18 cellular contexts compared by ENCODE assay signal in the genomic region with DNA sequence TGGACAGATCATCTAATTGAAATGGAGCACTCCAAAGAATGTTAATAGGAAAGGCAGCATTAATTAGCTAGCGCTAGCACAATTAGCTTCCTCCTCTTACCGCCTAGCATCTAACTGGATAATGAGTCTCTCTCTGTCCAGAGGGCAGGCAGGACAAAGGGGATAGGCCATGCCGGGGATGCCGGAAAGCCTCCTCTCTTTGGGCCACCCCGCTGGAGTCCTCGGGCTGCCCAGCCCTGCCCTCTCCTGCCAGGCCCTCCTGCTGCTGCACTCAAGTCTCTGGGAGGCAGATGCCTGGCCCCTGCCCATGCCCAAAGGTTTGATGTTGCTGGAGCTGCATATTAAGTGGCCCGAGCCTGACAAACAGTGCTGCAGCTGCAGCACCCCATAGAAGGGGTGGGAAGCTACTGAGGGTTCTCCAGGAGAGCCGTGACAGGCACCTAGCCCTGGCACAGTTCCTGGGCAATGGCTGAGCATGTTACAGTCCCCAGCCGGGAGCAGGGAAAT. TPM values are rescaled to one million over a fixed set of nuclear protein-coding genes. Genes with fewer than 3 reads are reported as not detected.
DNase-seq lines count a peak whose midpoint lies in the region; ATAC-seq and TF ChIP-seq lines count a peak whose summit lies in the region.
"Had no signal": no experiment of that assay in that cellular context is flagged by ENCODE, and none has a peak within 500 bp of the region (broad histone marks: within the 10 kb centered on the region; RNA-seq: fewer than 3 reads in every experiment).

No MANE protein-coding gene starts in this region.

- TF ChIP-seq CTCF in glutamatergic neuron (IDR thresholded peaks at IDR 0.05; ENCODE audit: partially characterized antibody, unreplicated experiment): no peak

- H3K4me3 ChIP-seq in H7 (ENCODE audit: insufficient read depth, low read depth, low read length): no peak overlapping the region
- H3K4me3 ChIP-seq: uterus had no signal

- H3K36me3 ChIP-seq in H7 (replicated peaks; ENCODE audit: control insufficient read depth, insufficient read depth, low read length): no peaks in the 10 kb centered on the region; the same call in 1 of the 2 replicates
- H3K36me3 ChIP-seq: uterus had no signal

- H3K27me3 Mint-ChIP-seq in glutamatergic neuron (ENCODE audit: unreplicated experiment): peaks cover 11% of the 10 kb centered on the region

- peaks cover 35% of the 10 kb centered on the region for H3K36me3 Mint-ChIP-seq in glutamatergic neuron (ENCODE audit: unreplicated experiment)

- DNase-seq in H7 (peak; percentile 74), NCI-H345 treated with DMSO at 0.1 percent for 48 hours (lab: John Stamatoyannopoulos, UW; ENCODE audit: unreplicated experiment) (peak; percentile 53), glutamatergic neuron (no peak), posterior cingulate gyrus (peak in 9 of 10 donors; percentile 30 to 93 (median 57)), DMS114 treated with DMSO at 0.1 percent for 48 hours (lab: John Stamatoyannopoulos, UW; ENCODE audit: unreplicated experiment) (no peak), NOMO-1 (lab: John Stamatoyannopoulos, UW; ENCODE audit: unreplicated experiment in 2 of 2) (no peak), COLO829 (ENCODE audit: low spot score) (no peak)
- DNase-seq: activated CD4-positive, alpha-beta T cell treated with anti-CD3 and anti-CD28 coated beads for 1 hour; activated naive CD4-positive, alpha-beta T cell treated with Interleukin-2 at 50 U/mL for 16 hours; DND-41; NCI-H524; T-helper 17 cell; uterus had no signal

- intact Hi-C loops in posterior cingulate gyrus (cut with DNase I): no loop called here

- H3K4me3 Mint-ChIP-seq in glutamatergic neuron (ENCODE audit: unreplicated experiment): peak overlapping the region; percentile 31
- H3K4me3 Mint-ChIP-seq: B cell; memory B cell; stimulated activated naive CD8-positive, alpha-beta T cell treated with anti-CD3 and anti-CD28 coated beads, Interleukin-15, Interleukin-2, amounts not matched to agents 100 ng/mL and 50 ng/mL, for 24 hours; T-helper 17 cell had no signal

- peaks cover 33% of the 10 kb centered on the region for H3K4me1 Mint-ChIP-seq in glutamatergic neuron (ENCODE audit: low read depth, unreplicated experiment)
- H3K4me1 Mint-ChIP-seq: B cell had no signal

- H3K27ac Mint-ChIP-seq in glutamatergic neuron (ENCODE audit: unreplicated experiment): peak overlapping the region; percentile 46
- H3K27ac Mint-ChIP-seq: B cell; memory B cell; stimulated activated naive CD8-positive, alpha-beta T cell treated with anti-CD3 and anti-CD28 coated beads, Interleukin-15, Interleukin-2, amounts not matched to agents 100 ng/mL and 50 ng/mL, for 24 hours; T-helper 17 cell had no signal

- H3K9me3 Mint-ChIP-seq in glutamatergic neuron (ENCODE audit: unreplicated experiment): peaks cover 11% of the 10 kb centered on the region

- no peaks in the 10 kb centered on the region for H3K27me3 ChIP-seq in H7 (ENCODE audit: control insufficient read depth, insufficient read depth, low read length)
- H3K27me3 ChIP-seq: dorsolateral prefrontal cortex, uterus had no signal

- ATAC-seq in GM19452 (IDR thresholded peaks at IDR 0.05; ENCODE audit: unreplicated experiment): no peak
- ATAC-seq: T-helper 17 cell had no signal

RNA-seq across cellular contexts. Expression of a gene that starts 20.9 kb away (rescaled TPM):
- total RNA-seq in H7 (2014; rRNA removed; shearing (Covaris generic)): 5.8 and 6.1 TPM in 2 replicates
- total RNA-seq in glutamatergic neuron (ENCODE audit: unreplicated experiment): 179 TPM

Comparison
In these comparisons a context has a peak if more than half of its experiments do, and no peak if none do; other contexts are left out.
1. DNase-seq: peak in H7 (single experiment), NCI-H345 treated with DMSO at 0.1 percent for 48 hours (single experiment) and posterior cingulate gyrus (9 of 10); none in glutamatergic neuron (single experiment), DMS114 treated with DMSO at 0.1 percent for 48 hours (single experiment), NOMO-1 (0 of 2) and COLO829 (single experiment).
2. RNA of a gene that starts 20.9 kb away (total RNA-seq): 179 TPM in glutamatergic neuron (single experiment); 5.8 to 6.1 TPM in H7; every median in the first group is over 10 times any median in the second.